Comparison of ENCODE assay signal across 8 cellular contexts in genomic region chr7:39624202-39624807, GRCh38. TPM values are rescaled to one million over a fixed set of nuclear protein-coding genes. Genes with fewer than 3 reads are reported as not detected.
A peak's percentile ranks its signal among the peaks of the same experiment; 100 is the strongest.
DNase-seq lines count a peak whose midpoint lies in the region; ATAC-seq, FAIRE-seq and TF ChIP-seq lines count a peak whose summit lies in the region.

No MANE protein-coding gene starts in this region.

- DNase-seq in A172 (ENCODE audit: low spot score) (peak; percentile 44), GM12892 (ENCODE audit: insufficient read length) (no peak), NT2/D1 (ENCODE audit: low read depth, low spot score) (no peak), T47D (ENCODE audit: low read depth in 1 of 2, low spot score in 1 of 2) (peak; percentile 68 to 75), thoracic aorta (ENCODE audit: low spot score) (no peak), NCI-H1694 (lab: John Stamatoyannopoulos, UW) (no peak), T1000 (lab: John Stamatoyannopoulos, UW) (no peak)

- in situ Hi-C loops in T47D (cut with HindIII; ENCODE audit: low pct_unique_long_range_greater_than_20kb, low sequenced_read_pairs) = no loop called here

- peak overlapping the region; percentile 61 to 80 for H3K27ac ChIP-seq in liver (ENCODE audit: low read depth in 1 of 2, low read length in 2 of 2)
- peak overlapping the region; percentile 83 to 85 for H3K27ac ChIP-seq in thoracic aorta

- 0 out of 2 replicates have a peak, but pooled peaks have one; percentile 25 for TF ChIP-seq POLR2A in GM12892 (IDR thresholded peaks at IDR 0.05; ENCODE audit: low read depth, low read length)

- H3K27me3 ChIP-seq in NT2/D1 (ENCODE audit: insufficient read depth, insufficient read length) (no peaks in the 10 kb centered on the region), liver (ENCODE audit: control insufficient read depth in 4 of 4, insufficient read depth in 4 of 4, low read length in 3 of 4) (no peaks in the 10 kb centered on the region), thoracic aorta (replicated peaks; ENCODE audit: insufficient read depth) (no peaks in the 10 kb centered on the region)

- peaks cover 19% of the 10 kb centered on the region for H3K36me3 ChIP-seq in NT2/D1 (ENCODE audit: insufficient read depth, insufficient read length, low read length)
- H3K36me3 ChIP-seq in liver (ENCODE audit: control insufficient read depth in 4 of 4, insufficient read depth in 3 of 4, low read depth in 1 of 4, low read length in 3 of 4) = no peaks in the 10 kb centered on the region
- H3K36me3 ChIP-seq in thoracic aorta = no peaks in the 10 kb centered on the region

- WGBS in liver = 17% methylated on average over 11 of the region's 11 CpGs

- ATAC-seq in thoracic aorta (ENCODE audit: insufficient number of reproducible peaks, low FRiP score, low read depth) = no peak

- H3K9me3 ChIP-seq in NT2/D1 (ENCODE audit: insufficient read depth, low read length) (no peaks in the 10 kb centered on the region), liver (ENCODE audit: control insufficient read depth in 4 of 4, low read length in 3 of 4) (no peaks in the 10 kb centered on the region), thoracic aorta (no peaks in the 10 kb centered on the region)

- peak overlapping the region; percentile 84 for H3K4me3 ChIP-seq in NT2/D1 (ENCODE audit: insufficient read length, low read depth)
- H3K4me3 ChIP-seq in liver (ENCODE audit: low read depth in 1 of 3, low read length in 3 of 3) = peak overlapping the region; percentile 80 to 98 (median 95)
- peak overlapping the region; percentile 92 for H3K4me3 ChIP-seq in thoracic aorta

- peaks cover 2% of the 10 kb centered on the region for H3K4me1 ChIP-seq in NT2/D1 (ENCODE audit: insufficient read depth, insufficient read length)
- H3K4me1 ChIP-seq in liver (ENCODE audit: control insufficient read depth in 4 of 4, insufficient read depth in 4 of 4, low read length in 3 of 4) = peaks cover 6 to 23% (median 15%) of the 10 kb centered on the region in 4 donors
- H3K4me1 ChIP-seq in thoracic aorta (ENCODE audit: control insufficient read depth in 1 of 2, low read depth in 2 of 2) = peaks cover 10 to 39% of the 10 kb centered on the region in 2 donors

- peak overlapping the region; percentile 92 for H3K9ac ChIP-seq in NT2/D1 (ENCODE audit: insufficient read length, low read depth)
- peak overlapping the region; percentile 63 to 83 for H3K9ac ChIP-seq in liver (ENCODE audit: low read depth in 1 of 2, low read length in 2 of 2)

- TF ChIP-seq RAD21 in liver (IDR thresholded peaks at IDR 0.05) = no peak

- FAIRE-seq in GM12892 (lab: Jason Lieb, UNC) = peak; percentile 30

- no peak for TF ChIP-seq CTCF in liver (IDR thresholded peaks at IDR 0.05; ENCODE audit: low read depth, low read length, missing input control)
- no peak for TF ChIP-seq CTCF in thoracic aorta (IDR thresholded peaks at IDR 0.05)

TF ChIP-seq in liver, 16 proteins besides CTCF, POLR2A, EP300 and RAD21:
- TF ChIP-seq ZBTB33 (IDR thresholded peaks at IDR 0.05) = no peak
- TF ChIP-seq MAX (IDR thresholded peaks at IDR 0.05) = no peak
- TF ChIP-seq ATF3 (IDR thresholded peaks at IDR 0.05) = no peak
- no peak for TF ChIP-seq NR2F2 (IDR thresholded peaks at IDR 0.05)
- no peak for TF ChIP-seq FOXA2 (IDR thresholded peaks at IDR 0.05)
- TF ChIP-seq HNF4G (IDR thresholded peaks at IDR 0.05) = no peak
- TF ChIP-seq SP1 (IDR thresholded peaks at IDR 0.05) = no peak

RNA-seq across cellular contexts. Expression of gene RALA, which starts 0.9 kb away (rescaled TPM):
- total RNA-seq in A172 (2014; rRNA removed; shearing (Covaris generic)) = 30.2 and 32.4 TPM in 2 replicates
- 25.8 TPM for polyA plus RNA-seq in GM12892 (2012; ENCODE audit: missing spikeins)
- total RNA-seq in liver (1 to 10 TPM; 5.7 to 8.3 TPM), thoracic aorta (1 to 10 TPM; 7.3 to 9.8 TPM)
- 10 to 100 TPM; 10.1 to 18.8 TPM for polyA plus RNA-seq in liver

RNA-seq across cellular contexts. Expression of gene YAE1, which starts 58.1 kb away (rescaled TPM):
- 54.2 and 59.0 TPM in 2 replicates for total RNA-seq in A172 (2014; rRNA removed; shearing (Covaris generic))
- 18.9 TPM for polyA plus RNA-seq in GM12892 (2012; ENCODE audit: missing spikeins)
- total RNA-seq in liver (10 to 100 TPM in 1 of 2 donors, 1 to 10 TPM in 1; 9.4 to 12.0 TPM), thoracic aorta (10 to 100 TPM; 11.9 to 19.9 TPM)
- 10 to 100 TPM in 1 of 2 donors, 1 to 10 TPM in 1; 6.7 to 10.4 TPM for polyA plus RNA-seq in liver

Comparison
In these comparisons a context has a peak if more than half of its experiments do, and no peak if none do; other contexts are left out.
1. DNase-seq: peak in A172 (single experiment) and T47D (2 of 2); none in GM12892 (single experiment), NT2/D1 (single experiment), thoracic aorta (single experiment), NCI-H1694 (single experiment) and T1000 (single experiment).
2. Peak in every context shown above with its lines, with median percentiles within 50 percentile points of each other: H3K4me3 ChIP-seq.